In the genomic region with DNA sequence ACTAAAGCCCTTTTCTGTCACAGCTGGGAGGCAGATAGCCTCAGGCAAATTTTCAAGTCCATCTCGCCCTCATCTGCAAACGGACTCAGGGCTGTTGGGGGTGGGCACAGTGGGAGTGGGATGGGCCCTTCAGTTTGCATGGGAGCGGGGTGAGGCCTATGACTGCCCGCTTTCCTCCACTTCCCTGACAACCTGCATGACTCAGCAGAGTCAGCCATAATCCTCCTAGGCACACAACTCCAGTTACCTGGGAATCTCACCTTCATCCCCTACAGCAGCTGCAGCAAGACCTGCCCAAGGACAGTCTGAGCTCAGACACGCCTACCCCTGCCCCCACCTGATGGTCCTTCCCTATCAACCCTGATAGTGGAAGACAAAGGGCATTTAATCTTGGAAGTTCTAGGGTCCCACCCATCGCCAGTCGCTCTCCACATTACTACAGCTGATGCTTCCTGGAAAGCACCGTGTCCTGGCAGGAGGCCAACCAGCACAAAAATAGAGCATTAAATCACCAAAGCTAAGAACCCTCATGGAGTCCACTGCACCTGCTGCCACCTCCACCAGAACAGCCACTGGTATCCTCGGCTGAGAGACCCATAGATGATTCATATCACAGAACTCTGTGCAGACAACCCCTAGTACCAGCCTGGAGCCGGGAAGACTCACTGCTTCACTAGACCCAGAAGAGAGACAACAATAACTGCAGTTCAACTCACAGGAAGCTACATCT, we compare ENCODE assay signal across 19 cellular contexts.
DNase-seq lines count a peak whose midpoint lies in the region; ATAC-seq, FAIRE-seq and TF ChIP-seq lines count a peak whose summit lies in the region.
"Had no signal": no experiment of that assay in that cellular context is flagged by ENCODE, and none has a peak within 500 bp of the region (broad histone marks: within the 10 kb centered on the region; RNA-seq: fewer than 3 reads in every experiment).

No MANE protein-coding gene starts in this region.

- TF ChIP-seq CTCF in left ventricle myocardium inferior (IDR thresholded peaks at IDR 0.05; ENCODE audit: borderline replicate concordance), result no peak
- no peak for TF ChIP-seq CTCF in Caco-2 (IDR thresholded peaks at IDR 0.05; ENCODE audit: insufficient read depth in 1 of 2, low read depth in 1 of 2, low read length in 1 of 2, severe bottlenecking in 1 of 2, unreplicated experiment in 1 of 2)

- BruUV-seq in Caco-2 (replicated peaks; lab: Mats Ljungman, UMichigan), result no TSS peak

- no peak overlapping the region for H3K27ac Mint-ChIP-seq in Caco-2 (ENCODE audit: unreplicated experiment)
- H3K27ac Mint-ChIP-seq: HFFc6; mesothelial cell of epicardium; T-helper 1 cell treated with Interleukin-12 subunit alpha and Interleukin-12 subunit beta and Interleukin-4 antibody, amounts not matched to agents 30 μg/mL and 1 μg/mL, for 36 hours had no signal

- H3K36me3 Mint-ChIP-seq in Caco-2 (ENCODE audit: insufficient read depth, unreplicated experiment), result no peaks in the 10 kb centered on the region
- H3K36me3 Mint-ChIP-seq: mesothelial cell of epicardium had no signal

- CTCF ChIA-PET in Caco-2 (lab: Charles Lee), result no interaction called here

- DNase-seq in Right ventricle myocardium superior, result peak; percentile 37
- DNase-seq in left ventricle myocardium inferior, result no peak
- DNase-seq in NCI-H1105 treated with DMSO at 0.1 percent for 48 hours (lab: John Stamatoyannopoulos, UW), result peak; percentile 91
- DNase-seq in SHP77 treated with DMSO at 0.1 percent for 48 hours (lab: John Stamatoyannopoulos, UW), result peak; percentile 62
- peak; percentile 1 for DNase-seq in small intestine
- DNase-seq in cerebellar nuclear complex (lab: John Stamatoyannopoulos, UW), result no peak
- no peak for DNase-seq in AML-193 (lab: John Stamatoyannopoulos, UW)
- DNase-seq in Caco-2, result no peak
- DNase-seq: activated CD8-positive, alpha-beta memory T cell treated with anti-CD3 and anti-CD28 coated beads for 24 hours; effector CD4-positive, alpha-beta T cell; head of caudate nucleus; HFFc6; NCI-H1048; occipital lobe; sigmoid colon; stimulated activated CD4-positive, alpha-beta T cell treated with anti-CD3 and anti-CD28 coated beads, Interleukin-2, amount 100 ng/mL, for 48 hours had no signal

- H3K36me3 ChIP-seq in left ventricle myocardium inferior (no peaks in the 10 kb centered on the region), small intestine (ENCODE audit: control insufficient read depth in 2 of 2, insufficient read depth in 2 of 2, low read length in 2 of 2) (no peaks in the 10 kb centered on the region), Caco-2 (ENCODE audit: control insufficient read depth, insufficient read depth, low read length) (no peaks in the 10 kb centered on the region)
- H3K36me3 ChIP-seq: sigmoid colon had no signal

- intact Hi-C loops in Right ventricle myocardium superior (cut with DNase I), result no loop called here
- intact Hi-C loops in left ventricle myocardium inferior (cut with micrococcal nuclease), result no loop called here
- intact Hi-C loops in Caco-2 (cut with micrococcal nuclease; ENCODE audit: unreplicated experiment), result no loop called here

- no peak for FAIRE-seq in small intestine (lab: Jason Lieb, UNC)
- FAIRE-seq: K562 had no signal

- H3K4me3 Mint-ChIP-seq in Caco-2 (ENCODE audit: unreplicated experiment), result no peak overlapping the region
- H3K4me3 Mint-ChIP-seq: HFFc6; mesothelial cell of epicardium; T-helper 1 cell treated with Interleukin-12 subunit alpha and Interleukin-12 subunit beta and Interleukin-4 antibody, amounts not matched to agents 30 μg/mL and 1 μg/mL, for 36 hours had no signal

- H3K4me1 Mint-ChIP-seq in Caco-2 (ENCODE audit: low read depth, unreplicated experiment), result no peaks in the 10 kb centered on the region
- H3K4me1 Mint-ChIP-seq: mesothelial cell of epicardium had no signal

- H3K9me3 Mint-ChIP-seq in Caco-2 (ENCODE audit: unreplicated experiment), result no peaks in the 10 kb centered on the region

- WGBS in small intestine, 3 donors, result 23 to 55% (median 36%) methylated on average over 10 of the region's 10 CpGs

- H3K4me3 ChIP-seq in left ventricle myocardium inferior (no peak overlapping the region), small intestine (ENCODE audit: low read depth in 1 of 2, low read length in 2 of 2) (no peak overlapping the region), Caco-2 (ENCODE audit: low read depth, low read length) (no peak overlapping the region)
- H3K4me3 ChIP-seq: K562, sigmoid colon had no signal

- H3K27ac ChIP-seq in left ventricle myocardium inferior (replicated peaks) (no peak overlapping the region), small intestine (ENCODE audit: low read depth in 1 of 2, low read length in 1 of 2) (no peak overlapping the region)
- H3K27ac ChIP-seq: sigmoid colon had no signal

- no peak for ATAC-seq in Right ventricle myocardium superior (ENCODE audit: poor library complexity)
- ATAC-seq: K562 had no signal

- H3K4me1 ChIP-seq in left ventricle myocardium inferior (no peaks in the 10 kb centered on the region), small intestine (ENCODE audit: control insufficient read depth in 2 of 2, insufficient read depth in 1 of 2, low read depth in 1 of 2, low read length in 1 of 2) (no peaks in the 10 kb centered on the region), Caco-2 (no peaks in the 10 kb centered on the region)
- H3K4me1 ChIP-seq: sigmoid colon had no signal

- H3K27me3 Mint-ChIP-seq in Caco-2 (ENCODE audit: insufficient read depth, unreplicated experiment), result peaks cover 3% of the 10 kb centered on the region

- POLR2A ChIA-PET in Caco-2 (lab: Charles Lee), result no interaction called here

- H3K27me3 ChIP-seq in left ventricle myocardium inferior (ENCODE audit: low read depth) (peaks cover 6% of the 10 kb centered on the region), small intestine (ENCODE audit: control insufficient read depth in 2 of 2, insufficient read depth in 2 of 2, low read length in 2 of 2) (no peaks in the 10 kb centered on the region), Caco-2 (replicated peaks; ENCODE audit: control insufficient read depth, insufficient read depth, low read length) (no peaks in the 10 kb centered on the region)
- H3K27me3 ChIP-seq: sigmoid colon had no signal

- peaks cover 31% of the 10 kb centered on the region for H3K9me3 ChIP-seq in left ventricle myocardium inferior (replicated peaks)
- no peaks in the 10 kb centered on the region for H3K9me3 ChIP-seq in small intestine (ENCODE audit: control insufficient read depth, low read depth)
- H3K9me3 ChIP-seq in Caco-2, result no peaks in the 10 kb centered on the region

Comparison
In these comparisons a context has a peak if more than half of its experiments do, and no peak if none do; other contexts are left out.
1. DNase-seq: peak in Right ventricle myocardium superior (single experiment), NCI-H1105 treated with DMSO at 0.1 percent for 48 hours (single experiment), SHP77 treated with DMSO at 0.1 percent for 48 hours (single experiment) and small intestine (single experiment); none in left ventricle myocardium inferior (single experiment), cerebellar nuclear complex (0 of 2), AML-193 (0 of 2) and Caco-2 (0 of 2).